Comparison of ENCODE assay signal across 25 cellular contexts in genomic region chr15:87747106-87747505, GRCh38.
DNase-seq lines count a peak whose midpoint lies in the region; ATAC-seq and TF ChIP-seq lines count a peak whose summit lies in the region.
"Had no signal": no experiment of that assay in that cellular context is flagged by ENCODE, and none has a peak within 500 bp of the region (broad histone marks: within the 10 kb centered on the region; RNA-seq: fewer than 3 reads in every experiment).

No MANE protein-coding gene starts in this region.

- H3K9me3 ChIP-seq in tibial nerve: no peaks in the 10 kb centered on the region
- H3K9me3 ChIP-seq: BLaER1, SJSA1 had no signal

- H3K27ac ChIP-seq in tibial nerve: no peak overlapping the region
- H3K27ac ChIP-seq: BLaER1, SJSA1 had no signal

- H3K4me3 ChIP-seq in AG10803 (ENCODE audit: low read length) (no peak overlapping the region), tibial nerve (no peak overlapping the region)
- H3K4me3 ChIP-seq: BLaER1, GM23338, SJSA1 had no signal

- 59 to 63% methylated on average over 1 of the region's 1 CpG for WGBS in tibial nerve, 2 donors

- H3K27me3 ChIP-seq in tibial nerve: no peaks in the 10 kb centered on the region
- H3K27me3 ChIP-seq: BLaER1, SJSA1 had no signal

- no peaks in the 10 kb centered on the region for H3K36me3 ChIP-seq in tibial nerve
- H3K36me3 ChIP-seq: BLaER1, SJSA1 had no signal

- no peak for ATAC-seq in GM21515 (IDR thresholded peaks at IDR 0.05; ENCODE audit: unreplicated experiment)
- ATAC-seq: GM23338 had no signal

- no peak for TF ChIP-seq EP300 in tibial nerve (IDR thresholded peaks at IDR 0.05)

- TF ChIP-seq POLR2A in tibial nerve (IDR thresholded peaks at IDR 0.05): no peak

- peaks cover 0 to 18% (median 3%) of the 10 kb centered on the region in 4 donors for H3K4me1 ChIP-seq in tibial nerve
- H3K4me1 ChIP-seq: BLaER1 had no signal

- TF ChIP-seq CTCF in AG10803 (conservative IDR thresholded peaks at IDR 0.05; ENCODE audit: low read length) (no peak), tibial nerve (IDR thresholded peaks at IDR 0.05) (no peak)

- DNase-seq in DMS153 (lab: John Stamatoyannopoulos, UW) (peak; percentile 25), DMS153 treated with DMSO at 0.1 percent for 48 hours (lab: John Stamatoyannopoulos, UW; ENCODE audit: unreplicated experiment) (no peak), AG10803 (ENCODE audit: low read depth) (peak; percentile 54), NCI-H446 treated with DMSO at 0.1 percent for 48 hours (lab: John Stamatoyannopoulos, UW) (peak; percentile 62), islet precursor cell (peak; percentile 39), tibial nerve (ENCODE audit: low spot score in 2 of 2) (no peak)
- DNase-seq in activated naive CD4-positive, alpha-beta T cell treated with anti-CD3 and anti-CD28 coated beads, Interleukin-2, amount 50 U/mL, for 16 hours: no peak
- DNase-seq: 8988T; ACHN; CD4-positive, CD25-positive, alpha-beta regulatory T cell; DMS79 treated with DMSO at 0.1 percent for 48 hours; H9; KBM-7; MV-4-11; NCI-H1105; NCI-H1436 treated with DMSO at 0.1 percent for 48 hours; NCI-H2081; NCI-H69; Right ventricle myocardium superior; RPMI8226; T-helper 2 cell had no signal

Comparison
In these comparisons a context has a peak if more than half of its experiments do, and no peak if none do; other contexts are left out.
1. DNase-seq: peak in DMS153 (single experiment), AG10803 (single experiment), NCI-H446 treated with DMSO at 0.1 percent for 48 hours (single experiment) and islet precursor cell (single experiment); none in DMS153 treated with DMSO at 0.1 percent for 48 hours (single experiment), activated naive CD4-positive, alpha-beta T cell treated with anti-CD3 and anti-CD28 coated beads, Interleukin-2, amount 50 U/mL, for 16 hours (single experiment) and tibial nerve (0 of 2).